Comparison of ENCODE assay signal across 14 cellular contexts in the genomic region with DNA sequence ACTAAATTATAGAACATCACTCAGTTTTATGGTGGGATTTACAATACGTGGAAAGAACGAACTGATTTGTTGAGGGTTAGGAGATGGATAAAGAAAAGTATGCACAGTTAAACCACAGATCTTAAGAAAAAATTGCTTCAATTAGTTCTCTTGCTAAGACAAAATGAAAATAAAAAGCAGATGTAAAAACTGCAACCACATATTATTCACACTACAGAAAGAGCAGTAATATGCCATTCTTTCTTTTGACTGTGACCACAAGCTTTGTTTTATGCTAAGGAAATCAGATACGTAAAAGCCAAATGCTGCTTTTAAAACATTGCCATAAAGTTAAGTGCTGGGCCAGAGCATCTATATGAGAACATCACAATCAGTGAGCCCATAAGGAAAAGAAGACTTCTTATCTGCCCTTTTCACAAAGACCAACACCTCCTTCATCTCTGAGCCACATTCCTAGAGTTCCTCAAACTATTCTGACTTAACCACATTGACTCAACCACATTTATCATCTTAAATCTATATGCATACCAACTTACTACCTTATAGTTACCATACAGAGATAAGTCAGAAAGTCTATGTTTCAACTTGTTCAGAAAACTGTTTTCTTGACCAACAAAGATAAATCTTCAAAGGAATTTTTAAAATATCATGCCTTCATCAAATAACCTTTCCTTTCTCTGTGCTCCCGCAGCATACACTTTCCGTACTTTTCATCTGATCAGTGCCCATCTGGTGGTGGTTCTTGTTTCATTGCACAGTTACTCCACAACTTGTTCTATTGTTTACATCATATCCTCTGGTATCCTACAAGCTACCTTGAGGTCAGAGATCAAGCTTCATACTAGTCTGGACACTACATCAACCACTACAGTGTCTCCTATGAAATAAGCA.
DNase-seq lines count a peak whose midpoint lies in the region; TF ChIP-seq lines count a peak whose summit lies in the region.
"Had no signal": no experiment of that assay in that cellular context is flagged by ENCODE, and none has a peak within 500 bp of the region (broad histone marks: within the 10 kb centered on the region; RNA-seq: fewer than 3 reads in every experiment).

No MANE protein-coding gene starts in this region.

- peak; percentile 52 for DNase-seq in Daoy (ENCODE audit: low read depth)
- DNase-seq in astrocyte of the spinal cord (ENCODE audit: low read depth, low spot score), result peak; percentile 78
- no peak for DNase-seq in endodermal cell
- no peak for DNase-seq in activated naive CD4-positive, alpha-beta T cell treated with anti-CD3 and anti-CD28 coated beads for 36 hours
- no peak for DNase-seq in NCI-H774 (lab: John Stamatoyannopoulos, UW)
- DNase-seq in COLO668 (lab: John Stamatoyannopoulos, UW; ENCODE audit: unreplicated experiment), result no peak
- DNase-seq: COR-L47; effector memory CD8-positive, alpha-beta T cell; naive B cell; NCI-H1436; spleen had no signal

- no peaks in the 10 kb centered on the region for H3K36me3 ChIP-seq in KOPT-K1 (ENCODE audit: insufficient read depth, low read length)
- H3K36me3 ChIP-seq in mesodermal cell (ENCODE audit: control insufficient read depth, insufficient read depth, low read length), result no peaks in the 10 kb centered on the region
- H3K36me3 ChIP-seq in endodermal cell (ENCODE audit: control insufficient read depth, insufficient read depth, low read length), result no peaks in the 10 kb centered on the region
- H3K36me3 ChIP-seq: spleen had no signal

- no peaks in the 10 kb centered on the region for H3K9me3 Mint-ChIP-seq in endodermal cell
- no peaks in the 10 kb centered on the region for H3K9me3 Mint-ChIP-seq in activated naive CD4-positive, alpha-beta T cell treated with anti-CD3 and anti-CD28 coated beads for 36 hours
- H3K9me3 Mint-ChIP-seq: effector memory CD8-positive, alpha-beta T cell; T-helper 2 cell treated with Interferon-gamma antibody and Interleukin-4, amounts not matched to agents 5 μg/mL and 100 μg/mL, for 36 hours had no signal

- H3K27ac Mint-ChIP-seq in endodermal cell, result no peak overlapping the region
- no peak overlapping the region for H3K27ac Mint-ChIP-seq in activated naive CD4-positive, alpha-beta T cell treated with anti-CD3 and anti-CD28 coated beads for 36 hours
- H3K27ac Mint-ChIP-seq: naive B cell; T-helper 2 cell treated with Interferon-gamma antibody and Interleukin-4, amounts not matched to agents 5 μg/mL and 100 μg/mL, for 36 hours had no signal

- H3K4me3 ChIP-seq in astrocyte of the spinal cord (ENCODE audit: low read depth, low read length), result no peak overlapping the region
- H3K4me3 ChIP-seq in mesodermal cell (ENCODE audit: extremely low read depth, insufficient read depth, low read length, poor library complexity, severe bottlenecking), result no peak overlapping the region
- no peak overlapping the region for H3K4me3 ChIP-seq in endodermal cell (ENCODE audit: low read length)
- H3K4me3 ChIP-seq: spleen had no signal

- in situ Hi-C loops in astrocyte of the spinal cord (cut with HindIII; ENCODE audit: low sequenced_read_pairs), result no loop called here

- no peak overlapping the region for H3K4me3 Mint-ChIP-seq in endodermal cell
- H3K4me3 Mint-ChIP-seq in activated naive CD4-positive, alpha-beta T cell treated with anti-CD3 and anti-CD28 coated beads for 36 hours, result no peak overlapping the region
- H3K4me3 Mint-ChIP-seq: effector memory CD8-positive, alpha-beta T cell; naive B cell; T-helper 2 cell treated with Interferon-gamma antibody and Interleukin-4, amounts not matched to agents 5 μg/mL and 100 μg/mL, for 36 hours had no signal

- CTCF ChIA-PET in activated naive CD4-positive, alpha-beta T cell treated with anti-CD3 and anti-CD28 coated beads for 36 hours (lab: Charles Lee), result interaction anchor here (0.6 kb wide), 2 partner anchors 35 to 278 kb away, joined by 3 to 8 read pairs; no protein-coding TSS in a partner anchor

- intact Hi-C loops in activated naive CD4-positive, alpha-beta T cell treated with anti-CD3 and anti-CD28 coated beads for 36 hours (cut with micrococcal nuclease), result no loop called here

- peaks cover 2% of the 10 kb centered on the region for H3K27me3 Mint-ChIP-seq in endodermal cell (ENCODE audit: insufficient read depth)
- no peaks in the 10 kb centered on the region for H3K27me3 Mint-ChIP-seq in activated naive CD4-positive, alpha-beta T cell treated with anti-CD3 and anti-CD28 coated beads for 36 hours (ENCODE audit: low read depth)
- H3K27me3 Mint-ChIP-seq: effector memory CD8-positive, alpha-beta T cell; naive B cell had no signal

- no peak for TF ChIP-seq CTCF in astrocyte of the spinal cord (IDR thresholded peaks at IDR 0.05; ENCODE audit: low read depth, low read length)
- no peak for TF ChIP-seq CTCF in endodermal cell (conservative IDR thresholded peaks at IDR 0.05)

- H3K27me3 ChIP-seq in endodermal cell (ENCODE audit: control insufficient read depth, insufficient read depth, low read length, poor library complexity, severe bottlenecking), result no peaks in the 10 kb centered on the region
- H3K27me3 ChIP-seq: spleen had no signal

- no peak overlapping the region for H3K9ac ChIP-seq in endodermal cell (ENCODE audit: extremely low read depth, low read length, poor library complexity, severe bottlenecking)

- peak overlapping the region; percentile 33 for H3K27ac ChIP-seq in KOPT-K1 (ENCODE audit: low read depth, low read length, poor library complexity, severe bottlenecking)
- peak overlapping the region; percentile 3 for H3K27ac ChIP-seq in mesodermal cell (ENCODE audit: low read depth, low read length, severe bottlenecking)
- no peak overlapping the region for H3K27ac ChIP-seq in endodermal cell (ENCODE audit: low read depth, low read length)
- H3K27ac ChIP-seq: spleen had no signal

- peaks cover 10% of the 10 kb centered on the region for H3K4me1 Mint-ChIP-seq in endodermal cell
- H3K4me1 Mint-ChIP-seq in activated naive CD4-positive, alpha-beta T cell treated with anti-CD3 and anti-CD28 coated beads for 36 hours (ENCODE audit: low read depth), result no peaks in the 10 kb centered on the region
- H3K4me1 Mint-ChIP-seq: naive B cell had no signal

- H3K4me1 ChIP-seq in mesodermal cell (ENCODE audit: control insufficient read depth, insufficient read depth, low read length, poor library complexity, severe bottlenecking) (peaks cover 5% of the 10 kb centered on the region), endodermal cell (ENCODE audit: control insufficient read depth, insufficient read depth, low read length) (no peaks in the 10 kb centered on the region)
- H3K4me1 ChIP-seq: spleen had no signal

- H3K36me3 Mint-ChIP-seq in endodermal cell (ENCODE audit: low read depth), result no peaks in the 10 kb centered on the region
- no peaks in the 10 kb centered on the region for H3K36me3 Mint-ChIP-seq in activated naive CD4-positive, alpha-beta T cell treated with anti-CD3 and anti-CD28 coated beads for 36 hours (ENCODE audit: low read depth)
- H3K36me3 Mint-ChIP-seq: naive B cell had no signal

- H3K9me3 ChIP-seq in KOPT-K1 (ENCODE audit: insufficient read depth, low read length, poor library complexity, severe bottlenecking) (no peaks in the 10 kb centered on the region), mesodermal cell (ENCODE audit: control insufficient read depth, low read length) (no peaks in the 10 kb centered on the region), endodermal cell (ENCODE audit: control insufficient read depth, low read length) (no peaks in the 10 kb centered on the region)

- 92 to 94% methylated on average over 2 to 3 of the region's 5 CpGs for WGBS in mesodermal cell (ENCODE audit: insufficient coverage in 2 of 2), 2 experiments
- 86 to 97% methylated on average over 3 to 4 of the region's 5 CpGs for WGBS in endodermal cell (ENCODE audit: insufficient coverage in 1 of 2, insufficient read length in 1 of 2), 2 experiments

Comparison
In these comparisons a context has a peak if more than half of its experiments do, and no peak if none do; other contexts are left out.
1. DNase-seq: peak in Daoy (single experiment) and astrocyte of the spinal cord (single experiment); none in endodermal cell (single experiment), activated naive CD4-positive, alpha-beta T cell treated with anti-CD3 and anti-CD28 coated beads for 36 hours (single experiment), NCI-H774 (single experiment) and COLO668 (single experiment).